In the genomic region with DNA sequence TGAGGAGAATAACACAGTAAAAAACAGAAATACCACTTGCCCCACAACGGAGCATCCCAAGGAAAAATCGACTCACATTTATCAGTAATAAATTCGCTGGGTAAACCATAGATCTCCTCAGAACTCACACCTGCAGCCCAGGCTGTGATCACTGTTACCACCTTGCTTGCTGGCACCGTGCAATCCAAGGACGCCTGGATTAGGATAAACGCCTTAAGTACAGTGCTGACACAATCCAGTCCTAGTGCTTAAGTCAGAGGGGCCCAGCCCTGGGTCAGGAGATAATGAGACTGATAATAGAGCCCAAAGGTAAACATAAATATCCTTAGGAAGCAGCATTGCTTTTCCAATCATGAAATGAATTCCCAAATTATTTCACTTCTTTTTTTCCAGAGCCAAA, we compare ENCODE assay signal across 14 cellular contexts.
DNase-seq lines count a peak whose midpoint lies in the region; TF ChIP-seq lines count a peak whose summit lies in the region.
"Had no signal": no experiment of that assay in that cellular context is flagged by ENCODE, and none has a peak within 500 bp of the region (broad histone marks: within the 10 kb centered on the region; RNA-seq: fewer than 3 reads in every experiment).

No MANE protein-coding gene starts in this region.

- CTCF ChIA-PET in HEK293 (lab: Yijun Ruan, JAX) = interaction anchor here (1.2 kb wide), 1 partner anchor 16 kb away, joined by 4 read pairs; no protein-coding TSS in a partner anchor

- no peak for TF ChIP-seq CTCF in HEK293 (tag by site-specific recombination; IDR thresholded peaks at IDR 0.05)

- DNase-seq in amniotic epithelial cell (ENCODE audit: low read depth) (peak; percentile 48), islet precursor cell (peak; percentile 63), superior temporal gyrus (ENCODE audit: extremely low spot score) (peak; percentile 10), RPMI8226 (no peak), HUDEP-2 (lab: John Stamatoyannopoulos, UW; ENCODE audit: unreplicated experiment in 76 of 76) (no peak)
- no peak for DNase-seq in stimulated activated CD4-positive, alpha-beta T cell treated with anti-CD3 and anti-CD28 coated beads, Interleukin-2, amount 100 ng/mL, for 48 hours
- DNase-seq: AML-193; COR-L47; NCI-H1417; NCI-H187 treated with DMSO at 0.1 percent for 48 hours; NCI-H526 treated with DMSO at 0.1 percent for 48 hours; NK-92 treated with Interleukin-12 subunit alpha and Interleukin-12 subunit beta, amount 100 ng/mL, for 24 hours had no signal

- H3K4me3 ChIP-seq in HEK293 (ENCODE audit: low read depth, low read length) = no peak overlapping the region

- H3K36me3 ChIP-seq in HEK293 (ENCODE audit: control insufficient read depth in 2 of 2, insufficient read depth in 1 of 2, low read length in 2 of 2) = no peaks in the 10 kb centered on the region

- POLR2A ChIA-PET in HEK293 (lab: Yijun Ruan, JAX) = no interaction called here

- peaks cover 67% of the 10 kb centered on the region for H3K4me1 ChIP-seq in HEK293 (ENCODE audit: control insufficient read depth, insufficient read depth, low read length)

- no peaks in the 10 kb centered on the region for H3K9me3 ChIP-seq in HEK293 (ENCODE audit: control insufficient read depth, insufficient read depth, low read depth, low read length)

- H3K27ac ChIP-seq in HEK293 (ENCODE audit: extremely low read depth, low read depth, low read length) = no peak overlapping the region
- H3K27ac ChIP-seq: RWPE1 had no signal

TF ChIP-seq in HEK293, 187 proteins besides CTCF, POLR2A, EP300 and RAD21:
- no peak for TF ChIP-seq ZNF248 (tag by site-specific recombination; IDR thresholded peaks at IDR 0.05)
- 0 out of 2 replicates have a peak, but pooled peaks have one; percentile 36 for TF ChIP-seq ZFP69B (tag by site-specific recombination; IDR thresholded peaks at IDR 0.05)
- TF ChIP-seq, protein P1, sequence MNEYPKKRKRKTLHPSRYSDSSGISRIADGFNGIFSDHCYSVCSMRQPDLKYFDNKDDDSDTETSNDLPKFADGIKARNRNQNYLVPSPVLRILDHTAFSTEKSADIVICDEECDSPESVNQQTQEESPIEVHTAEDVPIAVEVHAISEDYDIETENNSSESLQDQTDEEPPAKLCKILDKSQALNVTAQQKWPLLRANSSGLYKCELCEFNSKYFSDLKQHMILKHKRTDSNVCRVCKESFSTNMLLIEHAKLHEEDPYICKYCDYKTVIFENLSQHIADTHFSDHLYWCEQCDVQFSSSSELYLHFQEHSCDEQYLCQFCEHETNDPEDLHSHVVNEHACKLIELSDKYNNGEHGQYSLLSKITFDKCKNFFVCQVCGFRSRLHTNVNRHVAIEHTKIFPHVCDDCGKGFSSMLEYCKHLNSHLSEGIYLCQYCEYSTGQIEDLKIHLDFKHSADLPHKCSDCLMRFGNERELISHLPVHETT (tag by site-specific recombination; IDR thresholded peaks at IDR 0.05) = no peak
- TF ChIP-seq, protein P2, sequence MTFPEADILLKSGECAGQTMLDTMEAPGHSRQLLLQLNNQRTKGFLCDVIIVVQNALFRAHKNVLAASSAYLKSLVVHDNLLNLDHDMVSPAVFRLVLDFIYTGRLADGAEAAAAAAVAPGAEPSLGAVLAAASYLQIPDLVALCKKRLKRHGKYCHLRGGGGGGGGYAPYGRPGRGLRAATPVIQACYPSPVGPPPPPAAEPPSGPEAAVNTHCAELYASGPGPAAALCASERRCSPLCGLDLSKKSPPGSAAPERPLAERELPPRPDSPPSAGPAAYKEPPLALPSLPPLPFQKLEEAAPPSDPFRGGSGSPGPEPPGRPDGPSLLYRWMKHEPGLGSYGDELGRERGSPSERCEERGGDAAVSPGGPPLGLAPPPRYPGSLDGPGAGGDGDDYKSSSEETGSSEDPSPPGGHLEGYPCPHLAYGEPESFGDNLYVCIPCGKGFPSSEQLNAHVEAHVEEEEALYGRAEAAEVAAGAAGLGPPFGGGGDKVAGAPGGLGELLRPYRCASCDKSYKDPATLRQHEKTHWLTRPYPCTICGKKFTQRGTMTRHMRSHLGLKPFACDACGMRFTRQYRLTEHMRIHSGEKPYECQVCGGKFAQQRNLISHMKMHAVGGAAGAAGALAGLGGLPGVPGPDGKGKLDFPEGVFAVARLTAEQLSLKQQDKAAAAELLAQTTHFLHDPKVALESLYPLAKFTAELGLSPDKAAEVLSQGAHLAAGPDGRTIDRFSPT (tag by site-specific recombination; IDR thresholded peaks at IDR 0.05) = 0 out of 2 replicates have a peak, but pooled peaks have one; percentile 19
- peak; percentile 30; the same call in 1 of the 2 replicates for TF ChIP-seq IKZF3 (tag by site-specific recombination; IDR thresholded peaks at IDR 0.05)
- TF ChIP-seq, protein P3, sequence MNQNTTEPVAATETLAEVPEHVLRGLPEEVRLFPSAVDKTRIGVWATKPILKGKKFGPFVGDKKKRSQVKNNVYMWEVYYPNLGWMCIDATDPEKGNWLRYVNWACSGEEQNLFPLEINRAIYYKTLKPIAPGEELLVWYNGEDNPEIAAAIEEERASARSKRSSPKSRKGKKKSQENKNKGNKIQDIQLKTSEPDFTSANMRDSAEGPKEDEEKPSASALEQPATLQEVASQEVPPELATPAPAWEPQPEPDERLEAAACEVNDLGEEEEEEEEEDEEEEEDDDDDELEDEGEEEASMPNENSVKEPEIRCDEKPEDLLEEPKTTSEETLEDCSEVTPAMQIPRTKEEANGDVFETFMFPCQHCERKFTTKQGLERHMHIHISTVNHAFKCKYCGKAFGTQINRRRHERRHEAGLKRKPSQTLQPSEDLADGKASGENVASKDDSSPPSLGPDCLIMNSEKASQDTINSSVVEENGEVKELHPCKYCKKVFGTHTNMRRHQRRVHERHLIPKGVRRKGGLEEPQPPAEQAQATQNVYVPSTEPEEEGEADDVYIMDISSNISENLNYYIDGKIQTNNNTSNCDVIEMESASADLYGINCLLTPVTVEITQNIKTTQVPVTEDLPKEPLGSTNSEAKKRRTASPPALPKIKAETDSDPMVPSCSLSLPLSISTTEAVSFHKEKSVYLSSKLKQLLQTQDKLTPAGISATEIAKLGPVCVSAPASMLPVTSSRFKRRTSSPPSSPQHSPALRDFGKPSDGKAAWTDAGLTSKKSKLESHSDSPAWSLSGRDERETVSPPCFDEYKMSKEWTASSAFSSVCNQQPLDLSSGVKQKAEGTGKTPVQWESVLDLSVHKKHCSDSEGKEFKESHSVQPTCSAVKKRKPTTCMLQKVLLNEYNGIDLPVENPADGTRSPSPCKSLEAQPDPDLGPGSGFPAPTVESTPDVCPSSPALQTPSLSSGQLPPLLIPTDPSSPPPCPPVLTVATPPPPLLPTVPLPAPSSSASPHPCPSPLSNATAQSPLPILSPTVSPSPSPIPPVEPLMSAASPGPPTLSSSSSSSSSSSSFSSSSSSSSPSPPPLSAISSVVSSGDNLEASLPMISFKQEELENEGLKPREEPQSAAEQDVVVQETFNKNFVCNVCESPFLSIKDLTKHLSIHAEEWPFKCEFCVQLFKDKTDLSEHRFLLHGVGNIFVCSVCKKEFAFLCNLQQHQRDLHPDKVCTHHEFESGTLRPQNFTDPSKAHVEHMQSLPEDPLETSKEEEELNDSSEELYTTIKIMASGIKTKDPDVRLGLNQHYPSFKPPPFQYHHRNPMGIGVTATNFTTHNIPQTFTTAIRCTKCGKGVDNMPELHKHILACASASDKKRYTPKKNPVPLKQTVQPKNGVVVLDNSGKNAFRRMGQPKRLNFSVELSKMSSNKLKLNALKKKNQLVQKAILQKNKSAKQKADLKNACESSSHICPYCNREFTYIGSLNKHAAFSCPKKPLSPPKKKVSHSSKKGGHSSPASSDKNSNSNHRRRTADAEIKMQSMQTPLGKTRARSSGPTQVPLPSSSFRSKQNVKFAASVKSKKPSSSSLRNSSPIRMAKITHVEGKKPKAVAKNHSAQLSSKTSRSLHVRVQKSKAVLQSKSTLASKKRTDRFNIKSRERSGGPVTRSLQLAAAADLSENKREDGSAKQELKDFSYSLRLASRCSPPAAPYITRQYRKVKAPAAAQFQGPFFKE (tag by site-specific recombination; IDR thresholded peaks at IDR 0.05; ENCODE audit: borderline replicate concordance) = no peak
- 0 out of 2 replicates have a peak, but pooled peaks have one; percentile 38 for TF ChIP-seq ZNF660 (tag by site-specific recombination; IDR thresholded peaks at IDR 0.05)

Comparison
In these comparisons a context has a peak if more than half of its experiments do, and no peak if none do; other contexts are left out.
1. DNase-seq: peak in amniotic epithelial cell (single experiment), islet precursor cell (single experiment) and superior temporal gyrus (single experiment); none in RPMI8226 (single experiment), stimulated activated CD4-positive, alpha-beta T cell treated with anti-CD3 and anti-CD28 coated beads, Interleukin-2, amount 100 ng/mL, for 48 hours (0 of 2) and HUDEP-2 (0 of 76).